22 cellular contexts compared by ENCODE assay signal in genomic region chr4:52958232-52958631, GRCh38.
DNase-seq lines count a peak whose midpoint lies in the region; ATAC-seq, FAIRE-seq and TF ChIP-seq lines count a peak whose summit lies in the region.
"Had no signal": no experiment of that assay in that cellular context is flagged by ENCODE, and none has a peak within 500 bp of the region (broad histone marks: within the 10 kb centered on the region; RNA-seq: fewer than 3 reads in every experiment).

No MANE protein-coding gene starts in this region.

- no peak overlapping the region for H3K4me3 Mint-ChIP-seq in mesothelial cell of epicardium
- H3K4me3 Mint-ChIP-seq: activated naive CD4-positive, alpha-beta T cell treated with anti-CD3 and anti-CD28 coated beads for 36 hours; CD14-positive monocyte; T-cell had no signal

- H3K4me3 ChIP-seq in bronchial epithelial cell (ENCODE audit: low read depth, low read length): no peak overlapping the region
- H3K4me3 ChIP-seq in uterus: no peak overlapping the region
- H3K4me3 ChIP-seq: coronary artery, tibial nerve had no signal

- no peak for TF ChIP-seq POLR2A in uterus (IDR thresholded peaks at IDR 0.05)

- DNase-seq in Right ventricle myocardium superior (no peak), left cardiac atrium (no peak), bronchial epithelial cell (ENCODE audit: low read depth) (no peak), mesothelial cell of epicardium (ENCODE audit: low spot score in 2 of 2, unreplicated experiment in 2 of 2) (no peak), uterus (no peak), NCI-H345 (lab: John Stamatoyannopoulos, UW) (no peak), islet precursor cell (no peak)
- no peak for DNase-seq in central memory CD4-positive, alpha-beta T cell
- DNase-seq: activated naive CD4-positive, alpha-beta T cell treated with anti-CD3 and anti-CD28 coated beads for 36 hours; aorta; foreskin melanocyte; GDM1; GOT3; left colon; NCI-H1048; stimulated activated naive CD4-positive, alpha-beta T cell; T-cell had no signal

- H3K27me3 Mint-ChIP-seq in mesothelial cell of epicardium (ENCODE audit: low read depth): no peaks in the 10 kb centered on the region
- H3K27me3 Mint-ChIP-seq: T-cell had no signal

- no peaks in the 10 kb centered on the region for H3K9me3 ChIP-seq in uterus
- H3K9me3 ChIP-seq: tibial nerve had no signal

- no peaks in the 10 kb centered on the region for H3K36me3 Mint-ChIP-seq in mesothelial cell of epicardium
- H3K36me3 Mint-ChIP-seq: CD14-positive monocyte had no signal

- H3K4me1 Mint-ChIP-seq in mesothelial cell of epicardium: peaks cover 59% of the 10 kb centered on the region
- H3K4me1 Mint-ChIP-seq: CD14-positive monocyte, T-cell had no signal

- H3K9me3 Mint-ChIP-seq in mesothelial cell of epicardium: no peaks in the 10 kb centered on the region
- H3K9me3 Mint-ChIP-seq: activated naive CD4-positive, alpha-beta T cell treated with anti-CD3 and anti-CD28 coated beads for 36 hours; T-cell had no signal

- ATAC-seq in Right ventricle myocardium superior (ENCODE audit: poor library complexity): peak; percentile 21
- ATAC-seq in left cardiac atrium: no peak
- ATAC-seq: T-cell had no signal

- H3K4me1 ChIP-seq in uterus: no peaks in the 10 kb centered on the region

- no peaks in the 10 kb centered on the region for H3K36me3 ChIP-seq in bronchial epithelial cell (ENCODE audit: control insufficient read depth, insufficient read depth, low read length)
- H3K36me3 ChIP-seq in uterus: no peaks in the 10 kb centered on the region
- H3K36me3 ChIP-seq: tibial nerve had no signal

- intact Hi-C loops in Right ventricle myocardium superior (cut with DNase I) (loop anchor here (10.0 kb wide), 1 partner anchor 83 kb away; no protein-coding TSS in a partner anchor), left cardiac atrium (cut with DNase I) (loop anchor here in 1 of 2 donors (5.0 to 10.0 kb wide), 2 partner anchors 46 to 243 kb away; no protein-coding TSS in a partner anchor), uterus (cut with DNase I; ENCODE audit: low total_unique reads) (no loop called here)

- H3K27ac Mint-ChIP-seq in mesothelial cell of epicardium: peak overlapping the region; percentile 72
- H3K27ac Mint-ChIP-seq: activated naive CD4-positive, alpha-beta T cell treated with anti-CD3 and anti-CD28 coated beads for 36 hours; T-cell had no signal

- H3K27me3 ChIP-seq in bronchial epithelial cell (ENCODE audit: control insufficient read depth, insufficient read depth, low read length): no peaks in the 10 kb centered on the region
- H3K27me3 ChIP-seq in uterus: no peaks in the 10 kb centered on the region
- H3K27me3 ChIP-seq: tibial nerve had no signal

- no peak for TF ChIP-seq CTCF in bronchial epithelial cell (IDR thresholded peaks at IDR 0.05; ENCODE audit: insufficient read depth, low read length, severe bottlenecking)
- no peak for TF ChIP-seq CTCF in mesothelial cell of epicardium (IDR thresholded peaks at IDR 0.05; ENCODE audit: unreplicated experiment)
- TF ChIP-seq CTCF in uterus (IDR thresholded peaks at IDR 0.05): no peak

- peak overlapping the region; percentile 38 to 76 for H3K27ac ChIP-seq in uterus
- H3K27ac ChIP-seq: coronary artery, tibial nerve had no signal

- peak; percentile 13 for FAIRE-seq in bronchial epithelial cell (lab: Jason Lieb, UNC)
- FAIRE-seq: endothelial cell of umbilical vein, GM19239 had no signal
